ENCODE assay signal across 26 cellular contexts in the genomic region with DNA sequence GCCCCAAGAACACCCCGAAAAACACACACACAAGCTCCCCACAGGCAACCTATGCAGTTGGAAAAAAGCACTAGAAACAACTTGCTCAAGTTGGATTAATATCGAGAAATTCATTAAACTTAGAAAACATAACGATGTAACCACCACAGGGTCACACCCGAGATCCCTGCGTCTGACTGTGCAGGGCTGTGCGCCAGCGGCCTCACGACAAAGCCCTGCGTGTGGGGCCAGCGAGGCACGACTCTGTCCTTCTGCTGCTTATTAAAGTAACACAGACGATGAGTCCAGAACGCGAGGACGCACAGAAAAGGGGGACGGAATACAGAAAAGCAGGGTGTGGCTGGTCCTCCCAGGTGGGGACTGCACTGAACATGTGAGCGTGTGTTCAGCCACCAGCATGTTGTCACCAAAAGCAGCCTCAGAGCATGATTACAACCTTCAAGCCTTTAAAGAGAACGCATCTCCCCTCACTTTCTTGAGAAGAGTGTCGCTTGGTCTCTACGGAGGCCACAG. TPM values are rescaled to one million over a fixed set of nuclear protein-coding genes. Genes with fewer than 3 reads are reported as not detected.
DNase-seq lines count a peak whose midpoint lies in the region; ATAC-seq and TF ChIP-seq lines count a peak whose summit lies in the region.
"Had no signal": no experiment of that assay in that cellular context is flagged by ENCODE, and none has a peak within 500 bp of the region (broad histone marks: within the 10 kb centered on the region; RNA-seq: fewer than 3 reads in every experiment).

No MANE protein-coding gene starts in this region.

- CTCF ChIA-PET in activated CD8-positive, alpha-beta T cell treated with anti-CD3 and anti-CD28 coated beads for 36 hours (lab: Charles Lee) = no interaction called here
- CTCF ChIA-PET in naive thymus-derived CD4-positive, alpha-beta T cell (lab: Charles Lee) = no interaction called here

- peaks cover 3% of the 10 kb centered on the region; the same call in 1 of the 2 replicates for H4K20me1 ChIP-seq in GM23338 (replicated peaks; ENCODE audit: insufficient read depth)

- H3K4me2 ChIP-seq in GM23338 = peak overlapping the region; percentile 43; the same call in 1 of the 2 replicates

- H3K9me3 ChIP-seq in naive thymus-derived CD4-positive, alpha-beta T cell (ENCODE audit: control insufficient read depth in 2 of 3, low read length in 3 of 3) = no peaks in the 10 kb centered on the region
- H3K9me3 ChIP-seq: left lung, suprapubic skin, vagina had no signal

- DNase-seq in GM23338 (ENCODE audit: low spot score) (no peak), foreskin fibroblast (no peak), GM13977 (ENCODE audit: low spot score) (no peak), NCI-H128 (lab: John Stamatoyannopoulos, UW; ENCODE audit: unreplicated experiment) (no peak)
- no peak for DNase-seq in activated CD8-positive, alpha-beta T cell treated with anti-CD3 and anti-CD28 coated beads for 36 hours
- DNase-seq in naive thymus-derived CD4-positive, alpha-beta T cell = no peak
- DNase-seq: activated CD4-positive, alpha-beta T cell treated with anti-CD3 and anti-CD28 coated beads, Interleukin-2, amount 10 ng/mL, durations not matched to agents 24 days and 14 days; activated gamma-delta T cell; CD4-positive, CD25-positive, alpha-beta regulatory T cell; DMS153; Kasumi-1; left lung; NCI-H1092; NCI-H2029; NCI-H446; PC-3; SIG-M5; stimulated activated CD4-positive, alpha-beta T cell treated with anti-CD3 and anti-CD28 coated beads, Interleukin-1b, Interleukin-23, amount 100 ng/mL, for 48 hours; T-helper 1 cell had no signal

- peak overlapping the region; percentile 84 for H3K27ac Mint-ChIP-seq in GM23338
- H3K27ac Mint-ChIP-seq in activated CD8-positive, alpha-beta T cell treated with anti-CD3 and anti-CD28 coated beads for 36 hours = peak overlapping the region; percentile 20
- peak overlapping the region in 5 of 9 donors; percentile 16 to 76 (median 71) for H3K27ac Mint-ChIP-seq in naive thymus-derived CD4-positive, alpha-beta T cell
- H3K27ac Mint-ChIP-seq: activated CD4-positive, alpha-beta T cell treated with anti-CD3 and anti-CD28 coated beads, Interleukin-2, amount 10 ng/mL, durations not matched to agents 24 days and 14 days; stimulated activated memory B cell treated with anti-CD40 and anti-IgM and Interleukin-4, amounts not matched to agents 10 μg/mL and 1 μg/mL and 100 μg/mL, for 72 hours had no signal

- H3K36me3 ChIP-seq in GM23338 (ENCODE audit: insufficient read depth) = no peaks in the 10 kb centered on the region
- H3K36me3 ChIP-seq in naive thymus-derived CD4-positive, alpha-beta T cell (ENCODE audit: control insufficient read depth in 2 of 3, insufficient read depth in 3 of 3, low read length in 3 of 3) = peaks cover 0 to 57% (median 3%) of the 10 kb centered on the region in 3 experiments
- H3K36me3 ChIP-seq: vagina had no signal

- 0 out of 2 replicates have a peak overlapping the region, but pooled peaks have one; percentile 8 for H3K27ac ChIP-seq in C4-2B
- 0 out of 2 replicates have a peak overlapping the region, but pooled peaks have one; percentile 32 for H3K27ac ChIP-seq in GM23338 (ENCODE audit: low read depth)
- no peak overlapping the region for H3K27ac ChIP-seq in naive thymus-derived CD4-positive, alpha-beta T cell (ENCODE audit: low read depth, low read length)
- H3K27ac ChIP-seq: coronary artery, left lung, skin epidermis, suprapubic skin, vagina had no signal

- intact Hi-C loops in activated CD8-positive, alpha-beta T cell treated with anti-CD3 and anti-CD28 coated beads for 36 hours (cut with micrococcal nuclease) = no loop called here
- intact Hi-C loops in naive thymus-derived CD4-positive, alpha-beta T cell (cut with micrococcal nuclease) = no loop called here

- H2AFZ ChIP-seq in GM23338 = no peak overlapping the region

- H3K36me3 Mint-ChIP-seq in GM23338 (ENCODE audit: low read depth) = peaks cover 25% of the 10 kb centered on the region
- H3K36me3 Mint-ChIP-seq in activated CD8-positive, alpha-beta T cell treated with anti-CD3 and anti-CD28 coated beads for 36 hours (ENCODE audit: low read depth) = peaks cover 4% of the 10 kb centered on the region
- H3K36me3 Mint-ChIP-seq in naive thymus-derived CD4-positive, alpha-beta T cell = peaks cover 0 to 6% (median 4%) of the 10 kb centered on the region in 5 donors

- in situ Hi-C loops in GM13977 (cut with MboI; ENCODE audit: low pct_unique_long_range_greater_than_20kb, low sequenced_read_pairs, unreplicated experiment) = no loop called here

- peaks cover 70% of the 10 kb centered on the region for H3K4me1 Mint-ChIP-seq in GM23338
- peaks cover 51% of the 10 kb centered on the region for H3K4me1 Mint-ChIP-seq in activated CD8-positive, alpha-beta T cell treated with anti-CD3 and anti-CD28 coated beads for 36 hours (ENCODE audit: low read depth)
- peaks cover 7 to 49% (median 25%) of the 10 kb centered on the region in 7 donors for H3K4me1 Mint-ChIP-seq in naive thymus-derived CD4-positive, alpha-beta T cell

- no peak for TF ChIP-seq CTCF in C4-2B (conservative IDR thresholded peaks at IDR 0.05)
- TF ChIP-seq CTCF in GM23338 (conservative IDR thresholded peaks at IDR 0.05; ENCODE audit: low read depth in 2 of 2) = no peak
- TF ChIP-seq CTCF in activated CD8-positive, alpha-beta T cell treated with anti-CD3 and anti-CD28 coated beads for 36 hours (IDR thresholded peaks at IDR 0.05) = no peak
- no peak for TF ChIP-seq CTCF in foreskin fibroblast (IDR thresholded peaks at IDR 0.05; ENCODE audit: low read depth, low read length)
- no peak for TF ChIP-seq CTCF in GM13977 (IDR thresholded peaks at IDR 0.05; ENCODE audit: extremely low read depth, insufficient read depth, missing control alignments)

- H3K4me1 ChIP-seq in GM23338 (ENCODE audit: insufficient read depth) = peaks cover 41% of the 10 kb centered on the region
- peaks cover 6 to 19% of the 10 kb centered on the region in 2 donors for H3K4me1 ChIP-seq in naive thymus-derived CD4-positive, alpha-beta T cell (ENCODE audit: control insufficient read depth in 2 of 2, insufficient read depth in 2 of 2, low read length in 2 of 2)

- peaks cover 16% of the 10 kb centered on the region for H3K27me3 Mint-ChIP-seq in GM23338 (ENCODE audit: insufficient read depth, low read depth, poor library complexity)
- no peaks in the 10 kb centered on the region for H3K27me3 Mint-ChIP-seq in activated CD8-positive, alpha-beta T cell treated with anti-CD3 and anti-CD28 coated beads for 36 hours
- no peaks in the 10 kb centered on the region for H3K27me3 Mint-ChIP-seq in naive thymus-derived CD4-positive, alpha-beta T cell
- H3K27me3 Mint-ChIP-seq: activated CD4-positive, alpha-beta T cell treated with anti-CD3 and anti-CD28 coated beads, Interleukin-2, amount 10 ng/mL, durations not matched to agents 24 days and 14 days; CD4-positive, CD25-positive, alpha-beta regulatory T cell; stimulated activated memory B cell treated with anti-CD40 and anti-IgM and Interleukin-4, amounts not matched to agents 10 μg/mL and 1 μg/mL and 100 μg/mL, for 72 hours had no signal

- no peaks in the 10 kb centered on the region for H3K9me2 ChIP-seq in GM23338 (ENCODE audit: insufficient read depth)

- no peak overlapping the region for H3K4me3 ChIP-seq in GM23338
- H3K4me3 ChIP-seq in naive thymus-derived CD4-positive, alpha-beta T cell (ENCODE audit: low read length) = no peak overlapping the region
- no peak overlapping the region for H3K4me3 ChIP-seq in foreskin fibroblast (ENCODE audit: low read depth in 1 of 2, low read length in 2 of 2)
- H3K4me3 ChIP-seq: coronary artery, left lung, skin epidermis, suprapubic skin, vagina had no signal

- 0 out of 2 replicates have a peak, but pooled peaks cover 7% of the 10 kb centered on the region for H3F3A ChIP-seq in GM23338 (replicated peaks; ENCODE audit: low read depth)

- H3K9me3 Mint-ChIP-seq in GM23338 = no peaks in the 10 kb centered on the region
- no peaks in the 10 kb centered on the region for H3K9me3 Mint-ChIP-seq in activated CD8-positive, alpha-beta T cell treated with anti-CD3 and anti-CD28 coated beads for 36 hours
- H3K9me3 Mint-ChIP-seq in naive thymus-derived CD4-positive, alpha-beta T cell = no peaks in the 10 kb centered on the region
- H3K9me3 Mint-ChIP-seq: activated CD4-positive, alpha-beta T cell treated with anti-CD3 and anti-CD28 coated beads, Interleukin-2, amount 10 ng/mL, durations not matched to agents 24 days and 14 days; CD4-positive, CD25-positive, alpha-beta regulatory T cell; stimulated activated memory B cell treated with anti-CD40 and anti-IgM and Interleukin-4, amounts not matched to agents 10 μg/mL and 1 μg/mL and 100 μg/mL, for 72 hours had no signal

- peaks cover 54% of the 10 kb centered on the region for H3K79me2 ChIP-seq in GM23338 (replicated peaks; ENCODE audit: insufficient read depth)

- no peaks in the 10 kb centered on the region for H3K27me3 ChIP-seq in GM23338 (ENCODE audit: insufficient read depth)
- no peaks in the 10 kb centered on the region for H3K27me3 ChIP-seq in naive thymus-derived CD4-positive, alpha-beta T cell (ENCODE audit: control insufficient read depth in 2 of 2, insufficient read depth in 2 of 2, low read length in 2 of 2)
- H3K27me3 ChIP-seq: left lung, suprapubic skin, vagina had no signal

- H3K4me3 Mint-ChIP-seq in GM23338 = peak overlapping the region; percentile 13; the same call in 2 of the 3 replicates
- H3K4me3 Mint-ChIP-seq in activated CD8-positive, alpha-beta T cell treated with anti-CD3 and anti-CD28 coated beads for 36 hours = no peak overlapping the region
- H3K4me3 Mint-ChIP-seq in naive thymus-derived CD4-positive, alpha-beta T cell = peak overlapping the region in 2 of 10 donors; percentile 12
- H3K4me3 Mint-ChIP-seq: activated CD4-positive, alpha-beta T cell treated with anti-CD3 and anti-CD28 coated beads, Interleukin-2, amount 10 ng/mL, durations not matched to agents 24 days and 14 days; stimulated activated memory B cell treated with anti-CD40 and anti-IgM and Interleukin-4, amounts not matched to agents 10 μg/mL and 1 μg/mL and 100 μg/mL, for 72 hours had no signal

- ATAC-seq in GM23338 = no peak
- ATAC-seq in activated CD8-positive, alpha-beta T cell treated with anti-CD3 and anti-CD28 coated beads for 36 hours = peak; percentile 11
- no peak for ATAC-seq in naive thymus-derived CD4-positive, alpha-beta T cell
- ATAC-seq: HCT116; left lung; PC-3; stimulated activated memory B cell treated with anti-CD40 and anti-IgM and Interleukin-4, amounts not matched to agents 10 μg/mL and 1 μg/mL and 100 μg/mL, for 72 hours had no signal

- POLR2A ChIA-PET in activated CD8-positive, alpha-beta T cell treated with anti-CD3 and anti-CD28 coated beads for 36 hours (lab: Charles Lee) = no interaction called here
- POLR2A ChIA-PET in naive thymus-derived CD4-positive, alpha-beta T cell (lab: Charles Lee) = no interaction called here

TF ChIP-seq in GM23338, 12 proteins besides CTCF, POLR2A, EP300 and RAD21 (continues in another document):
- no peak for TF ChIP-seq POLR2AphosphoS5 (IDR thresholded peaks at IDR 0.05; ENCODE audit: low read depth)

RNA-seq across cellular contexts. Expression of a gene that starts 14.4 kb away (rescaled TPM):
- total RNA-seq in GM23338 (2014; rRNA removed; shearing (Covaris generic)) = 32.2 TPM in 2 replicates
- polyA plus RNA-seq in GM23338 (2016; fragmentation: Nextera tagmentation; extraction: Ambion mirVana) = 7.4 TPM in 2 replicates
- total RNA-seq in activated CD8-positive, alpha-beta T cell treated with anti-CD3 and anti-CD28 coated beads for 36 hours = 10 to 100 TPM; 21.6 to 24.8 TPM
- 100 to 1,000 TPM in 1 of 5 experiments, 10 to 100 TPM in 4; 45.3 to 101 (median 64.5) TPM for total RNA-seq in naive thymus-derived CD4-positive, alpha-beta T cell
- 10 to 100 TPM in 1 of 2 donors, 1 to 10 TPM in 1; 6.4 to 30.5 TPM for polyA plus RNA-seq in naive thymus-derived CD4-positive, alpha-beta T cell

Comparison
In these comparisons a context has a peak if more than half of its experiments do, and no peak if none do; other contexts are left out.
1. H3K27ac Mint-ChIP-seq: peak in every context shown above with its lines; median percentile 84 in GM23338; 71 in naive thymus-derived CD4-positive, alpha-beta T cell; 20 in activated CD8-positive, alpha-beta T cell treated with anti-CD3 and anti-CD28 coated beads for 36 hours.